Comparison of ENCODE assay signal across 39 cellular contexts in genomic region chr10:28988980-28989379, GRCh38.
"Had no signal": no experiment of that assay in that cellular context is flagged by ENCODE, and none has a peak within 500 bp of the region (broad histone marks: within the 10 kb centered on the region; RNA-seq: fewer than 3 reads in every experiment).

No MANE protein-coding gene starts in this region.

- ATAC-seq: activated naive CD4-positive, alpha-beta T cell treated with anti-CD3 and anti-CD28 coated beads, Interleukin-2, amount 50 U/mL, for 72 hours; activated naive CD8-positive, alpha-beta T cell treated with anti-CD3 and anti-CD28 coated beads, Interleukin-2, amount 50 U/mL, for 24 hours; activated T-cell treated with anti-CD3 and anti-CD28 coated beads, Interleukin-2, amount 50 U/mL, for 4 hours; activated T-cell treated with anti-CD3 and anti-CD28 coated beads, Interleukin-2, amount 50 U/mL, for 72 hours; activated T-helper 17 cell treated with anti-CD3 and anti-CD28 coated beads, Interleukin-2, amount 50 U/mL, for 72 hours; body of pancreas had no signal

- H3K9me3 ChIP-seq: adrenal gland, ascending aorta, body of pancreas, breast epithelium had no signal

- H3K27ac ChIP-seq: adrenal gland, body of pancreas, brain microvascular endothelial cell, breast epithelium, cardiac muscle cell had no signal

- H3K36me3 ChIP-seq: adrenal gland, ascending aorta, brain microvascular endothelial cell, breast epithelium, cardiac muscle cell had no signal

- H3K4me1 ChIP-seq: breast epithelium had no signal

- H3K4me3 Mint-ChIP-seq: activated naive CD4-positive, alpha-beta T cell treated with anti-CD3 and anti-CD28 coated beads for 36 hours; activated naive CD4-positive, alpha-beta T cell treated with anti-CD3 and anti-CD28 coated beads, Interleukin-2, amount 10 ng/mL, durations not matched to agents 7 days and 5 days; activated naive CD4-positive, alpha-beta T cell treated with anti-CD3 and anti-CD28 coated beads, Interleukin-2, amount 50 U/mL, for 24 hours; activated naive CD8-positive, alpha-beta T cell; activated naive CD8-positive, alpha-beta T cell treated with anti-CD3 and anti-CD28 coated beads for 36 hours; activated naive CD8-positive, alpha-beta T cell treated with anti-CD3 and anti-CD28 coated beads, Interleukin-2, amount 10 ng/mL, durations not matched to agents 7 days and 5 days; activated naive CD8-positive, alpha-beta T cell treated with anti-CD3 and anti-CD28 coated beads, Interleukin-2, amount 50 U/mL, for 24 hours; activated T-cell treated with anti-CD3 and anti-CD28 coated beads, Interleukin-2, amount 50 U/mL, for 4 hours; activated T-cell treated with anti-CD3 and anti-CD28 coated beads, Interleukin-2, amount 50 U/mL, for 72 hours; activated T-helper 1 cell treated with anti-CD3 and anti-CD28 coated beads, Interleukin-12 subunit alpha, Interleukin-12 subunit beta, Interleukin-2, Interleukin-4 antibody, amounts not matched to agents 30 ng/mL and 10 ng/mL and 1 ng/mL, durations not matched to agents 14 hours and 24 hours and 36 hours; activated T-helper 17 cell treated with anti-CD3 and anti-CD28 coated beads, Interleukin-2, amount 50 U/mL, for 72 hours; brain; central memory CD8-positive, alpha-beta T cell had no signal

- H3K9me3 Mint-ChIP-seq: activated naive CD4-positive, alpha-beta T cell treated with anti-CD3 and anti-CD28 coated beads for 36 hours; activated naive CD4-positive, alpha-beta T cell treated with anti-CD3 and anti-CD28 coated beads, Interleukin-2, amount 10 ng/mL, durations not matched to agents 7 days and 5 days; activated naive CD4-positive, alpha-beta T cell treated with anti-CD3 and anti-CD28 coated beads, Interleukin-2, amount 50 U/mL, for 24 hours; activated naive CD4-positive, alpha-beta T cell treated with anti-CD3 and anti-CD28 coated beads, Interleukin-2, amount 50 U/mL, for 72 hours; activated naive CD8-positive, alpha-beta T cell treated with anti-CD3 and anti-CD28 coated beads for 36 hours; activated naive CD8-positive, alpha-beta T cell treated with anti-CD3 and anti-CD28 coated beads, Interleukin-2, amount 10 ng/mL, durations not matched to agents 7 days and 5 days; activated naive CD8-positive, alpha-beta T cell treated with anti-CD3 and anti-CD28 coated beads, Interleukin-2, amount 50 U/mL, for 24 hours; activated T-cell treated with anti-CD3 and anti-CD28 coated beads, Interleukin-2, amount 50 U/mL, for 4 hours; activated T-cell treated with anti-CD3 and anti-CD28 coated beads, Interleukin-2, amount 50 U/mL, for 72 hours; activated T-helper 1 cell treated with anti-CD3 and anti-CD28 coated beads, Interleukin-12 subunit alpha, Interleukin-12 subunit beta, Interleukin-2, Interleukin-4 antibody, amounts not matched to agents 30 ng/mL and 10 ng/mL and 1 ng/mL, durations not matched to agents 14 hours and 24 hours and 36 hours; activated T-helper 17 cell treated with anti-CD3 and anti-CD28 coated beads, Interleukin-2, amount 50 U/mL, for 72 hours; activated T-helper 2 cell treated with anti-CD3 and anti-CD28 coated beads, Interferon-gamma antibody, Interleukin-2, Interleukin-4, amounts not matched to agents 10 μg/mL and 5 μg/mL and 100 μg/mL, durations not matched to agents 14 hours and 24 hours and 36 hours; central memory CD8-positive, alpha-beta T cell had no signal

- H3K36me3 Mint-ChIP-seq: activated naive CD4-positive, alpha-beta T cell treated with anti-CD3 and anti-CD28 coated beads, Interleukin-2, amount 10 ng/mL, durations not matched to agents 7 days and 5 days; activated naive CD4-positive, alpha-beta T cell treated with anti-CD3 and anti-CD28 coated beads, Interleukin-2, amount 50 U/mL, for 24 hours; activated naive CD4-positive, alpha-beta T cell treated with anti-CD3 and anti-CD28 coated beads, Interleukin-2, amount 50 U/mL, for 72 hours; activated naive CD8-positive, alpha-beta T cell; activated naive CD8-positive, alpha-beta T cell treated with anti-CD3 and anti-CD28 coated beads for 36 hours; activated naive CD8-positive, alpha-beta T cell treated with anti-CD3 and anti-CD28 coated beads, Interleukin-2, amount 10 ng/mL, durations not matched to agents 7 days and 5 days; brain had no signal

- H3K27me3 ChIP-seq: adrenal gland, ascending aorta, body of pancreas, brain microvascular endothelial cell, breast epithelium, cardiac muscle cell had no signal

- H3K4me1 Mint-ChIP-seq: activated naive CD4-positive, alpha-beta T cell treated with anti-CD3 and anti-CD28 coated beads, Interleukin-2, amount 10 ng/mL, durations not matched to agents 7 days and 5 days; activated naive CD4-positive, alpha-beta T cell treated with anti-CD3 and anti-CD28 coated beads, Interleukin-2, amount 50 U/mL, for 24 hours; activated naive CD8-positive, alpha-beta T cell treated with anti-CD3 and anti-CD28 coated beads for 36 hours; activated naive CD8-positive, alpha-beta T cell treated with anti-CD3 and anti-CD28 coated beads, Interleukin-2, amount 50 U/mL, for 24 hours; activated T-helper 17 cell treated with anti-CD3 and anti-CD28 coated beads, Interleukin-2, amount 50 U/mL, for 72 hours had no signal

- H3K27ac Mint-ChIP-seq: activated naive CD4-positive, alpha-beta T cell treated with anti-CD3 and anti-CD28 coated beads for 36 hours; activated naive CD4-positive, alpha-beta T cell treated with anti-CD3 and anti-CD28 coated beads, Interleukin-2, amount 10 ng/mL, durations not matched to agents 7 days and 5 days; activated naive CD4-positive, alpha-beta T cell treated with anti-CD3 and anti-CD28 coated beads, Interleukin-2, amount 50 U/mL, for 72 hours; activated naive CD8-positive, alpha-beta T cell; activated naive CD8-positive, alpha-beta T cell treated with anti-CD3 and anti-CD28 coated beads for 36 hours; activated naive CD8-positive, alpha-beta T cell treated with anti-CD3 and anti-CD28 coated beads, Interleukin-2, amount 10 ng/mL, durations not matched to agents 7 days and 5 days; activated naive CD8-positive, alpha-beta T cell treated with anti-CD3 and anti-CD28 coated beads, Interleukin-2, amount 50 U/mL, for 24 hours; activated T-cell treated with anti-CD3 and anti-CD28 coated beads, Interleukin-2, amount 50 U/mL, for 72 hours; activated T-helper 1 cell treated with anti-CD3 and anti-CD28 coated beads, Interleukin-12 subunit alpha, Interleukin-12 subunit beta, Interleukin-2, Interleukin-4 antibody, amounts not matched to agents 30 ng/mL and 10 ng/mL and 1 ng/mL, durations not matched to agents 14 hours and 24 hours and 36 hours; activated T-helper 17 cell treated with anti-CD3 and anti-CD28 coated beads, Interleukin-2, amount 50 U/mL, for 72 hours; activated T-helper 2 cell treated with anti-CD3 and anti-CD28 coated beads, Interferon-gamma antibody, Interleukin-2, Interleukin-4, amounts not matched to agents 10 μg/mL and 5 μg/mL and 100 μg/mL, durations not matched to agents 14 hours and 24 hours and 36 hours; brain had no signal

- H3K27me3 Mint-ChIP-seq: activated naive CD4-positive, alpha-beta T cell treated with anti-CD3 and anti-CD28 coated beads, Interleukin-2, amount 10 ng/mL, durations not matched to agents 7 days and 5 days; activated naive CD8-positive, alpha-beta T cell treated with anti-CD3 and anti-CD28 coated beads, Interleukin-2, amount 10 ng/mL, durations not matched to agents 7 days and 5 days had no signal

- H3K4me3 ChIP-seq: adrenal gland, ascending aorta, body of pancreas, breast epithelium, cardiac muscle cell had no signal

- FAIRE-seq: astrocyte, bronchial epithelial cell, colon had no signal

- DNase-seq: activated effector memory CD4-positive, alpha-beta T cell treated with anti-CD3 and anti-CD28 coated beads, Interleukin-2, amount 50 U/mL, for 16 hours; activated effector memory CD4-positive, alpha-beta T cell treated with Interleukin-2 at 50 U/mL for 16 hours; activated gamma-delta T cell; activated gamma-delta T cell treated with Interleukin-2 at 50 U/mL for 16 hours; activated naive CD4-positive, alpha-beta T cell; activated naive CD4-positive, alpha-beta T cell treated with anti-CD3 and anti-CD28 coated beads for 36 hours; activated naive CD4-positive, alpha-beta T cell treated with anti-CD3 and anti-CD28 coated beads, Interleukin-2, amount 10 ng/mL, durations not matched to agents 7 days and 5 days; activated naive CD4-positive, alpha-beta T cell treated with anti-CD3 and anti-CD28 coated beads, Interleukin-2, amount 50 U/mL, for 16 hours; activated naive CD4-positive, alpha-beta T cell treated with Interleukin-2 at 50 U/mL for 16 hours; activated naive CD8-positive, alpha-beta T cell treated with anti-CD3 and anti-CD28 coated beads for 36 hours; activated naive CD8-positive, alpha-beta T cell treated with anti-CD3 and anti-CD28 coated beads, Interleukin-2, amount 10 ng/mL, durations not matched to agents 7 days and 5 days; activated naive CD8-positive, alpha-beta T cell treated with anti-CD3 and anti-CD28 coated beads, Interleukin-2, amount 50 U/mL, for 24 hours; activated T-cell treated with anti-CD3 and anti-CD28 coated beads, Interleukin-2, amount 50 U/mL, for 4 hours; activated T-cell treated with anti-CD3 and anti-CD28 coated beads, Interleukin-2, amount 50 U/mL, for 48 hours; activated T-cell treated with anti-CD3 and anti-CD28 coated beads, Interleukin-2, amount 50 U/mL, for 72 hours; adrenal gland; amniotic stem cell; amygdala; anterior cingulate cortex; aorta; body of pancreas; brain microvascular endothelial cell; caudate nucleus; central memory CD4-positive, alpha-beta T cell; cerebellar nuclear complex had no signal
